1 cellular context compared by ENCODE assay signal in genomic region chrX:129480889-129481288, GRCh38.
TF ChIP-seq lines count a peak whose summit lies in the region.

No MANE protein-coding gene starts in this region.

TF ChIP-seq in HepG2, 621 proteins besides CTCF, POLR2A, EP300 and RAD21:
- TF ChIP-seq RBM22 (optimal IDR thresholded peaks at IDR 0.05; ENCODE audit: low read length) (peak; percentile 59), FOXJ3 (CRISPR knock-in tag; IDR thresholded peaks at IDR 0.05; ENCODE audit: borderline replicate concordance) (no peak)
